ENCODE assay signal across 17 cellular contexts in genomic region chr12:112480931-112481330, GRCh38.
DNase-seq lines count a peak whose midpoint lies in the region; ATAC-seq and TF ChIP-seq lines count a peak whose summit lies in the region.
"Had no signal": no experiment of that assay in that cellular context is flagged by ENCODE, and none has a peak within 500 bp of the region (broad histone marks: within the 10 kb centered on the region; RNA-seq: fewer than 3 reads in every experiment).

No MANE protein-coding gene starts in this region.

- no peak overlapping the region for H3K4me3 Mint-ChIP-seq in activated naive CD8-positive, alpha-beta T cell treated with anti-CD3 and anti-CD28 coated beads for 36 hours
- H3K4me3 Mint-ChIP-seq in activated naive CD8-positive, alpha-beta T cell treated with anti-CD3 and anti-CD28 coated beads, Interleukin-2, amount 50 U/mL, for 24 hours: no peak overlapping the region
- H3K4me3 Mint-ChIP-seq in nephron progenitor cell: no peak overlapping the region
- H3K4me3 Mint-ChIP-seq in stimulated activated effector memory CD8-positive, alpha-beta T cell treated with anti-CD3 and anti-CD28 coated beads, Interleukin-12 subunit alpha, Interleukin-12 subunit beta, amount 100 ng/mL, for 72 hours: no peak overlapping the region
- H3K4me3 Mint-ChIP-seq: B cell, CD14-positive monocyte had no signal

- no peak for DNase-seq in activated naive CD8-positive, alpha-beta T cell treated with anti-CD3 and anti-CD28 coated beads for 36 hours
- DNase-seq in activated naive CD8-positive, alpha-beta T cell treated with anti-CD3 and anti-CD28 coated beads, Interleukin-2, amount 50 U/mL, for 24 hours: no peak
- DNase-seq in dorsolateral prefrontal cortex (peak in 7 of 10 donors; percentile 30 to 77 (median 59)), nephron progenitor cell (no peak), nucleus accumbens (lab: John Stamatoyannopoulos, UW) (no peak), NCI-H524 (lab: John Stamatoyannopoulos, UW) (no peak), HK-2 (ENCODE audit: unreplicated experiment) (no peak)
- DNase-seq in stimulated activated effector memory CD8-positive, alpha-beta T cell treated with anti-CD3 and anti-CD28 coated beads, Interleukin-12 subunit alpha, Interleukin-12 subunit beta, amount 100 ng/mL, for 72 hours (ENCODE audit: low spot score in 2 of 2): no peak
- DNase-seq: EL; Kasumi-1; NCI-H1694 treated with DMSO at 0.1 percent for 48 hours; NCI-H2081 treated with DMSO at 0.1 percent for 48 hours; NK-92 treated with Interleukin-12 subunit alpha and Interleukin-12 subunit beta, amount 100 ng/mL, for 24 hours; SJCRH30 had no signal

- H3K27ac Mint-ChIP-seq in activated naive CD8-positive, alpha-beta T cell treated with anti-CD3 and anti-CD28 coated beads for 36 hours: peak overlapping the region; percentile 42
- no peak overlapping the region for H3K27ac Mint-ChIP-seq in activated naive CD8-positive, alpha-beta T cell treated with anti-CD3 and anti-CD28 coated beads, Interleukin-2, amount 50 U/mL, for 24 hours
- H3K27ac Mint-ChIP-seq in nephron progenitor cell: peak overlapping the region; percentile 53
- H3K27ac Mint-ChIP-seq in stimulated activated effector memory CD8-positive, alpha-beta T cell treated with anti-CD3 and anti-CD28 coated beads, Interleukin-12 subunit alpha, Interleukin-12 subunit beta, amount 100 ng/mL, for 72 hours: no peak overlapping the region
- H3K27ac Mint-ChIP-seq: B cell, CD14-positive monocyte had no signal

- H3K27ac ChIP-seq in dorsolateral prefrontal cortex: peak overlapping the region in 52 of 59 donors; percentile 7 to 97 (median 86)
- H3K27ac ChIP-seq: SJCRH30 had no signal

- no peaks in the 10 kb centered on the region for H3K27me3 Mint-ChIP-seq in activated naive CD8-positive, alpha-beta T cell treated with anti-CD3 and anti-CD28 coated beads for 36 hours
- H3K27me3 Mint-ChIP-seq in activated naive CD8-positive, alpha-beta T cell treated with anti-CD3 and anti-CD28 coated beads, Interleukin-2, amount 50 U/mL, for 24 hours: no peaks in the 10 kb centered on the region
- H3K27me3 Mint-ChIP-seq in nephron progenitor cell (ENCODE audit: low read depth, poor library complexity): peaks cover 3% of the 10 kb centered on the region
- H3K27me3 Mint-ChIP-seq: B cell had no signal

- H3K9me3 Mint-ChIP-seq in activated naive CD8-positive, alpha-beta T cell treated with anti-CD3 and anti-CD28 coated beads for 36 hours: no peaks in the 10 kb centered on the region
- no peaks in the 10 kb centered on the region for H3K9me3 Mint-ChIP-seq in activated naive CD8-positive, alpha-beta T cell treated with anti-CD3 and anti-CD28 coated beads, Interleukin-2, amount 50 U/mL, for 24 hours
- peaks cover 12% of the 10 kb centered on the region for H3K9me3 Mint-ChIP-seq in nephron progenitor cell
- no peaks in the 10 kb centered on the region for H3K9me3 Mint-ChIP-seq in stimulated activated effector memory CD8-positive, alpha-beta T cell treated with anti-CD3 and anti-CD28 coated beads, Interleukin-12 subunit alpha, Interleukin-12 subunit beta, amount 100 ng/mL, for 72 hours
- H3K9me3 Mint-ChIP-seq: CD14-positive monocyte had no signal

- no peaks in the 10 kb centered on the region for H3K4me1 Mint-ChIP-seq in activated naive CD8-positive, alpha-beta T cell treated with anti-CD3 and anti-CD28 coated beads for 36 hours
- no peaks in the 10 kb centered on the region for H3K4me1 Mint-ChIP-seq in activated naive CD8-positive, alpha-beta T cell treated with anti-CD3 and anti-CD28 coated beads, Interleukin-2, amount 50 U/mL, for 24 hours
- H3K4me1 Mint-ChIP-seq in nephron progenitor cell: no peaks in the 10 kb centered on the region
- no peaks in the 10 kb centered on the region for H3K4me1 Mint-ChIP-seq in stimulated activated effector memory CD8-positive, alpha-beta T cell treated with anti-CD3 and anti-CD28 coated beads, Interleukin-12 subunit alpha, Interleukin-12 subunit beta, amount 100 ng/mL, for 72 hours
- H3K4me1 Mint-ChIP-seq: B cell, CD14-positive monocyte had no signal

- H3K27me3 ChIP-seq in dorsolateral prefrontal cortex: no peaks in the 10 kb centered on the region
- H3K27me3 ChIP-seq: SJCRH30 had no signal

- intact Hi-C loops in dorsolateral prefrontal cortex (cut with DNase I): no loop called here

- H3K36me3 Mint-ChIP-seq in activated naive CD8-positive, alpha-beta T cell treated with anti-CD3 and anti-CD28 coated beads for 36 hours: peaks cover 70% of the 10 kb centered on the region
- H3K36me3 Mint-ChIP-seq in activated naive CD8-positive, alpha-beta T cell treated with anti-CD3 and anti-CD28 coated beads, Interleukin-2, amount 50 U/mL, for 24 hours (ENCODE audit: low read depth): peaks cover 76% of the 10 kb centered on the region
- H3K36me3 Mint-ChIP-seq in nephron progenitor cell (ENCODE audit: low read depth): peaks cover 90% of the 10 kb centered on the region
- H3K36me3 Mint-ChIP-seq in stimulated activated effector memory CD8-positive, alpha-beta T cell treated with anti-CD3 and anti-CD28 coated beads, Interleukin-12 subunit alpha, Interleukin-12 subunit beta, amount 100 ng/mL, for 72 hours: peaks cover 100% of the 10 kb centered on the region

- TF ChIP-seq CTCF in dorsolateral prefrontal cortex (IDR thresholded peaks at IDR 0.05 in 54 of 56, conservative IDR thresholded peaks at IDR 0.05 in 2 of 56; ENCODE audit: low read depth in 1 of 56, partially characterized antibody in 56 of 56) (no peak), nephron progenitor cell (IDR thresholded peaks at IDR 0.05) (no peak)

- no peak for ATAC-seq in activated naive CD8-positive, alpha-beta T cell treated with anti-CD3 and anti-CD28 coated beads, Interleukin-2, amount 50 U/mL, for 24 hours
- no peak for ATAC-seq in stimulated activated effector memory CD8-positive, alpha-beta T cell treated with anti-CD3 and anti-CD28 coated beads, Interleukin-12 subunit alpha, Interleukin-12 subunit beta, amount 100 ng/mL, for 72 hours
- ATAC-seq: Panc1 had no signal

- H3K4me3 ChIP-seq in dorsolateral prefrontal cortex: no peak overlapping the region
- H3K4me3 ChIP-seq: SJCRH30 had no signal

Comparison
In these comparisons a context has a peak if more than half of its experiments do, and no peak if none do; other contexts are left out.
1. H3K27ac Mint-ChIP-seq: peak in activated naive CD8-positive, alpha-beta T cell treated with anti-CD3 and anti-CD28 coated beads for 36 hours (single experiment) and nephron progenitor cell (single experiment); none in activated naive CD8-positive, alpha-beta T cell treated with anti-CD3 and anti-CD28 coated beads, Interleukin-2, amount 50 U/mL, for 24 hours (single experiment) and stimulated activated effector memory CD8-positive, alpha-beta T cell treated with anti-CD3 and anti-CD28 coated beads, Interleukin-12 subunit alpha, Interleukin-12 subunit beta, amount 100 ng/mL, for 72 hours (single experiment).
2. DNase-seq: peak in dorsolateral prefrontal cortex (7 of 10); none in activated naive CD8-positive, alpha-beta T cell treated with anti-CD3 and anti-CD28 coated beads for 36 hours (single experiment), activated naive CD8-positive, alpha-beta T cell treated with anti-CD3 and anti-CD28 coated beads, Interleukin-2, amount 50 U/mL, for 24 hours (single experiment), nephron progenitor cell (single experiment), stimulated activated effector memory CD8-positive, alpha-beta T cell treated with anti-CD3 and anti-CD28 coated beads, Interleukin-12 subunit alpha, Interleukin-12 subunit beta, amount 100 ng/mL, for 72 hours (0 of 2), nucleus accumbens (0 of 56), NCI-H524 (0 of 2) and HK-2 (single experiment).